21 cellular contexts compared by ENCODE assay signal in genomic region chr4:35818520-35818919, GRCh38.
DNase-seq lines count a peak whose midpoint lies in the region; ATAC-seq, FAIRE-seq and TF ChIP-seq lines count a peak whose summit lies in the region.
"Had no signal": no experiment of that assay in that cellular context is flagged by ENCODE, and none has a peak within 500 bp of the region (broad histone marks: within the 10 kb centered on the region; RNA-seq: fewer than 3 reads in every experiment).

No MANE protein-coding gene starts in this region.

- peaks cover 0 to 6% of the 10 kb centered on the region in 2 donors for H3K9me3 Mint-ChIP-seq in natural killer cell
- peaks cover 5% of the 10 kb centered on the region for H3K9me3 Mint-ChIP-seq in natural killer cell treated with Interleukin-12 subunit alpha and Interleukin-12 subunit beta and Interleukin-15 and Interleukin-18, amount 100 ng/mL, for 72 hours

- H3K4me3 ChIP-seq in RWPE2 (ENCODE audit: severe bottlenecking): no peak overlapping the region
- H3K4me3 ChIP-seq in epithelial cell of esophagus (ENCODE audit: low read length): no peak overlapping the region

- no peaks in the 10 kb centered on the region for H3K9me3 ChIP-seq in RWPE2 (ENCODE audit: severe bottlenecking)
- H3K9me3 ChIP-seq: Caco-2 had no signal

- H3K4me1 Mint-ChIP-seq in natural killer cell: peaks cover 9 to 10% of the 10 kb centered on the region in 2 donors
- H3K4me1 Mint-ChIP-seq in natural killer cell treated with Interleukin-12 subunit alpha and Interleukin-12 subunit beta and Interleukin-15 and Interleukin-18, amount 100 ng/mL, for 72 hours (ENCODE audit: low read depth in 2 of 2): no peaks in the 10 kb centered on the region
- H3K4me1 Mint-ChIP-seq: CD14-positive monocyte, IgD-negative memory B cell had no signal

- no peaks in the 10 kb centered on the region for H3K36me3 Mint-ChIP-seq in natural killer cell
- H3K36me3 Mint-ChIP-seq in natural killer cell treated with Interleukin-12 subunit alpha and Interleukin-12 subunit beta and Interleukin-15 and Interleukin-18, amount 100 ng/mL, for 72 hours: no peaks in the 10 kb centered on the region
- H3K36me3 Mint-ChIP-seq: CD14-positive monocyte, IgD-negative memory B cell had no signal

- peaks cover 0 to 5% of the 10 kb centered on the region in 2 donors for H3K27me3 Mint-ChIP-seq in natural killer cell (ENCODE audit: low read depth in 2 of 2)
- H3K27me3 Mint-ChIP-seq in natural killer cell treated with Interleukin-12 subunit alpha and Interleukin-12 subunit beta and Interleukin-15 and Interleukin-18, amount 100 ng/mL, for 72 hours: no peaks in the 10 kb centered on the region
- H3K27me3 Mint-ChIP-seq: IgD-negative memory B cell had no signal

- intact Hi-C loops in natural killer cell (cut with micrococcal nuclease): no loop called here

- ATAC-seq in natural killer cell (peak in 2 of 3 donors; percentile 53 to 78), RWPE2 (ENCODE audit: low read depth) (peak; percentile 49; the same call in 2 of the 3 replicates), HG02840 (IDR thresholded peaks at IDR 0.05; ENCODE audit: low FRiP score, unreplicated experiment) (no peak)
- no peak for ATAC-seq in natural killer cell treated with Interleukin-12 subunit alpha and Interleukin-12 subunit beta and Interleukin-15 and Interleukin-18, amount 100 ng/mL, for 72 hours
- ATAC-seq: Right ventricle myocardium inferior, SK-N-SH treated with all-trans-retinoic acid at 6 μM for 48 hours had no signal

- no peaks in the 10 kb centered on the region for H3K27me3 ChIP-seq in RWPE2 (ENCODE audit: insufficient read depth, poor library complexity, severe bottlenecking)

- no peak for FAIRE-seq in urothelium cell line (lab: Jason Lieb, UNC)
- FAIRE-seq: G401.6, GM12892, GM19239 had no signal

- DNase-seq in natural killer cell (no peak), RWPE2 (ENCODE audit: low spot score) (no peak), epithelial cell of esophagus (ENCODE audit: low read depth) (peak; percentile 21), urothelium cell line (ENCODE audit: low spot score) (peak; percentile 3)
- no peak for DNase-seq in natural killer cell treated with Interleukin-12 subunit alpha and Interleukin-12 subunit beta and Interleukin-15 and Interleukin-18, amount 100 ng/mL, for 72 hours (ENCODE audit: low spot score)
- DNase-seq in effector CD4-positive, alpha-beta T cell: no peak
- no peak for DNase-seq in NK-92 treated with Interleukin-12 subunit alpha and Interleukin-12 subunit beta, amount 100 ng/mL, for 24 hours (lab: John Stamatoyannopoulos, UW)
- DNase-seq: Caco-2, NCI-H1092 treated with DMSO at 0.1 percent for 48 hours, NCI-H1694, NCI-H2107, NCI-H345, NCI-H82 had no signal

- no peak overlapping the region for H3K27ac ChIP-seq in RWPE2 (ENCODE audit: poor library complexity, severe bottlenecking)

- H3K4me3 Mint-ChIP-seq in natural killer cell: no peak overlapping the region
- no peak overlapping the region for H3K4me3 Mint-ChIP-seq in natural killer cell treated with Interleukin-12 subunit alpha and Interleukin-12 subunit beta and Interleukin-15 and Interleukin-18, amount 100 ng/mL, for 72 hours
- H3K4me3 Mint-ChIP-seq: CD14-positive monocyte, IgD-negative memory B cell had no signal

- no peaks in the 10 kb centered on the region for H3K4me1 ChIP-seq in RWPE2 (ENCODE audit: insufficient read depth, poor library complexity, severe bottlenecking)
- H3K4me1 ChIP-seq: Caco-2 had no signal

- TF ChIP-seq CTCF in natural killer cell (IDR thresholded peaks at IDR 0.05) (no peak), RWPE2 (IDR thresholded peaks at IDR 0.05; ENCODE audit: poor library complexity, severe bottlenecking) (no peak), epithelial cell of esophagus (IDR thresholded peaks at IDR 0.05; ENCODE audit: insufficient read depth, low read depth, low read length, missing control alignments) (no peak)

- H3K27ac Mint-ChIP-seq in natural killer cell: no peak overlapping the region
- H3K27ac Mint-ChIP-seq in natural killer cell treated with Interleukin-12 subunit alpha and Interleukin-12 subunit beta and Interleukin-15 and Interleukin-18, amount 100 ng/mL, for 72 hours: no peak overlapping the region
- H3K27ac Mint-ChIP-seq: CD14-positive monocyte, IgD-negative memory B cell had no signal

- no peaks in the 10 kb centered on the region for H3K36me3 ChIP-seq in RWPE2 (ENCODE audit: low read depth)

Comparison
In these comparisons a context has a peak if more than half of its experiments do, and no peak if none do; other contexts are left out.
1. ATAC-seq: peak in natural killer cell (2 of 3) and RWPE2 (single experiment); none in natural killer cell treated with Interleukin-12 subunit alpha and Interleukin-12 subunit beta and Interleukin-15 and Interleukin-18, amount 100 ng/mL, for 72 hours (0 of 2) and HG02840 (single experiment).
2. DNase-seq: peak in epithelial cell of esophagus (single experiment) and urothelium cell line (single experiment); none in natural killer cell (single experiment), natural killer cell treated with Interleukin-12 subunit alpha and Interleukin-12 subunit beta and Interleukin-15 and Interleukin-18, amount 100 ng/mL, for 72 hours (single experiment), RWPE2 (single experiment), effector CD4-positive, alpha-beta T cell (single experiment) and NK-92 treated with Interleukin-12 subunit alpha and Interleukin-12 subunit beta, amount 100 ng/mL, for 24 hours (single experiment).